16 cellular contexts compared by ENCODE assay signal in the genomic region with DNA sequence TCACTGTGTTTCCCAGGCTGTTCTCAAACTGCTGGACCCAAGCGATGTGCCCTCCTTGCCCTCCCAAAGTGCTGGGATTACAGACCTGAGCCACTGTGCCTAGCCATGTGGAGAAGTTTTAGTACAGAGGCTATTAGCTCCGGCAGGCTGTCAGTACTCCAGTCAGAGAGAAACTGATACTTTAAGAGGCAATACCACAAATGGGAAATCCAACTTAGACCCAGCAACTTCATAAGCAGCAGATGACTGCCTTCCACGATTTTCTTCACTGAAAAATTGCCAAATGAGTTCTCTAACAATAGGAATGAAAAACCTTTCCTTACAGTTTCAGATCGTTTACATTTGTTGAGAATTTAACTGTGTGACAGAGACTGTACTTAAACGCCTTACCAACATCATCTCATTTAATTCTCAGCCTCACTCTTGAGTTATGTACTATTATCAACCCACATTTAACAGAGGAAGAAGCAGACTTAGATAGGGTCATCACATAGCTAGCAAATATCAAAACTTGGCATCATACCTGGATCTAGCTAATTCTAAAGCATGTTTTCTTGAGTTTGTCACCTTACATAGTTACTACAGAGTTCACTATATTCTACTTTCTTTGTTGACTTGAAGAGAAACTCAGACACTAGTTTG.
DNase-seq lines count a peak whose midpoint lies in the region; ATAC-seq and TF ChIP-seq lines count a peak whose summit lies in the region.
"Had no signal": no experiment of that assay in that cellular context is flagged by ENCODE, and none has a peak within 500 bp of the region (broad histone marks: within the 10 kb centered on the region; RNA-seq: fewer than 3 reads in every experiment).

No MANE protein-coding gene starts in this region.

- intact Hi-C loops in CD4-positive, alpha-beta T cell (cut with DNase I, micrococcal nuclease): no loop called here

- no peak for TF ChIP-seq CTCF in CD4-positive, alpha-beta T cell (IDR thresholded peaks at IDR 0.05)

- H3K27me3 Mint-ChIP-seq in CD4-positive, alpha-beta T cell: no peaks in the 10 kb centered on the region
- H3K27me3 Mint-ChIP-seq: T-cell had no signal

- H3K36me3 Mint-ChIP-seq in CD4-positive, alpha-beta T cell (ENCODE audit: low read depth): peaks cover 9% of the 10 kb centered on the region

- peaks cover 68% of the 10 kb centered on the region for H3K4me1 Mint-ChIP-seq in CD4-positive, alpha-beta T cell (ENCODE audit: low read depth)

- no peak overlapping the region for H3K27ac ChIP-seq in CD4-positive, alpha-beta T cell (ENCODE audit: low read depth, low read length)
- H3K27ac ChIP-seq: ascending aorta, hepatocyte, right lobe of liver had no signal

- H3K9me3 ChIP-seq in CD4-positive, alpha-beta T cell (ENCODE audit: control insufficient read depth, low read length): no peaks in the 10 kb centered on the region
- H3K9me3 ChIP-seq: ascending aorta, right lobe of liver had no signal

- CTCF ChIA-PET in CD4-positive, alpha-beta T cell (lab: Charles Lee): interaction anchor here (1.0 kb wide), 1 partner anchor 9 kb away, joined by 3 read pairs; no protein-coding TSS in a partner anchor

- DNase-seq in CD4-positive, alpha-beta T cell: no peak
- DNase-seq in NCI-H128 (lab: John Stamatoyannopoulos, UW; ENCODE audit: unreplicated experiment) (no peak), NCI-H1105 (lab: John Stamatoyannopoulos, UW) (no peak)
- no peak for DNase-seq in activated CD4-positive, alpha-beta T cell treated with anti-CD3 and anti-CD28 coated beads for 48 hours
- DNase-seq in stimulated activated CD4-positive, alpha-beta T cell treated with anti-CD3 and anti-CD28 coated beads, Interleukin-2, amount 100 ng/mL, for 48 hours: no peak
- DNase-seq: DND-41, IMR-90, NCI-H187 treated with DMSO at 0.1 percent for 48 hours, right lobe of liver, T-cell had no signal

- no peaks in the 10 kb centered on the region for H3K9me3 Mint-ChIP-seq in CD4-positive, alpha-beta T cell
- H3K9me3 Mint-ChIP-seq: GM23338, T-cell had no signal

- H3K4me3 Mint-ChIP-seq in CD4-positive, alpha-beta T cell: no peak overlapping the region
- H3K4me3 Mint-ChIP-seq: GM23338, T-cell had no signal

- no peaks in the 10 kb centered on the region for H3K27me3 ChIP-seq in CD4-positive, alpha-beta T cell (ENCODE audit: control insufficient read depth, insufficient read depth, low read length)
- H3K27me3 ChIP-seq: ascending aorta, hepatocyte, right lobe of liver had no signal

- POLR2A ChIA-PET in CD4-positive, alpha-beta T cell (lab: Charles Lee): no interaction called here

- peak overlapping the region; percentile 13 for H3K27ac Mint-ChIP-seq in CD4-positive, alpha-beta T cell
- H3K27ac Mint-ChIP-seq: GM23338, T-cell had no signal

- ATAC-seq in CD4-positive, alpha-beta T cell (ENCODE audit: poor library complexity): no peak
- ATAC-seq in GM19035 (IDR thresholded peaks at IDR 0.05; ENCODE audit: unreplicated experiment): peak; percentile 89
- peak; percentile 97 for ATAC-seq in HG02610 (IDR thresholded peaks at IDR 0.05; ENCODE audit: unreplicated experiment)
- ATAC-seq in HG03439 (IDR thresholded peaks at IDR 0.05; ENCODE audit: unreplicated experiment): peak; percentile 82
- ATAC-seq: GM23338, right lobe of liver, T-cell had no signal
